Comparison of ENCODE assay signal across 10 cellular contexts in genomic region chr4:112706840-112707207, GRCh38.
DNase-seq lines count a peak whose midpoint lies in the region; ATAC-seq and TF ChIP-seq lines count a peak whose summit lies in the region.
"Had no signal": no experiment of that assay in that cellular context is flagged by ENCODE, and none has a peak within 500 bp of the region (broad histone marks: within the 10 kb centered on the region; RNA-seq: fewer than 3 reads in every experiment).

No MANE protein-coding gene starts in this region.

- ATAC-seq in HG03108 (IDR thresholded peaks at IDR 0.05; ENCODE audit: unreplicated experiment) (no peak), GM21367 (IDR thresholded peaks at IDR 0.05; ENCODE audit: unreplicated experiment) (no peak)

- peaks cover 16% of the 10 kb centered on the region for H3K4me1 Mint-ChIP-seq in activated CD4-positive, alpha-beta T cell treated with anti-CD3 and anti-CD28 coated beads, Interleukin-2, amount 10 ng/mL, durations not matched to agents 24 days and 14 days

- 8% methylated on average over 4 of the region's 4 CpGs for WGBS in hepatocyte (ENCODE audit: low lambda C conversion rate, missing lambda C conversion rate)

- H3K27me3 ChIP-seq in SJCRH30: 0 out of 2 replicates have a peak, but pooled peaks cover 3% of the 10 kb centered on the region
- H3K27me3 ChIP-seq in hepatocyte: peaks cover 71% of the 10 kb centered on the region
- H3K27me3 ChIP-seq in stomach smooth muscle (ENCODE audit: control insufficient read depth in 1 of 2, insufficient read depth in 2 of 2, low read length in 2 of 2): peaks cover 6 to 17% of the 10 kb centered on the region in 2 donors

- H3K27me3 Mint-ChIP-seq in activated CD4-positive, alpha-beta T cell treated with anti-CD3 and anti-CD28 coated beads, Interleukin-2, amount 10 ng/mL, durations not matched to agents 24 days and 14 days: peaks cover 47% of the 10 kb centered on the region

- peak overlapping the region; percentile 98 for H3K4me2 ChIP-seq in hepatocyte

- peak overlapping the region; percentile 91 for H3K4me3 Mint-ChIP-seq in activated CD4-positive, alpha-beta T cell treated with anti-CD3 and anti-CD28 coated beads, Interleukin-2, amount 10 ng/mL, durations not matched to agents 24 days and 14 days

- H4K20me1 ChIP-seq in hepatocyte (ENCODE audit: insufficient read depth, poor library complexity, severe bottlenecking): no peaks in the 10 kb centered on the region

- H3K4me1 ChIP-seq in SJCRH30: no peaks in the 10 kb centered on the region
- H3K4me1 ChIP-seq in hepatocyte (ENCODE audit: insufficient read depth): peaks cover 9% of the 10 kb centered on the region
- H3K4me1 ChIP-seq in stomach smooth muscle (ENCODE audit: control insufficient read depth, insufficient read depth, low read length): peaks cover 7% of the 10 kb centered on the region
- H3K4me1 ChIP-seq: BLaER1 had no signal

- H3K9me3 ChIP-seq in SJCRH30 (replicated peaks): no peaks in the 10 kb centered on the region; the same call in 1 of the 2 replicates
- H3K9me3 ChIP-seq in hepatocyte (ENCODE audit: low read depth): no peaks in the 10 kb centered on the region
- no peaks in the 10 kb centered on the region for H3K9me3 ChIP-seq in stomach smooth muscle (ENCODE audit: control insufficient read depth in 2 of 2, low read length in 2 of 2)
- H3K9me3 ChIP-seq: BLaER1 had no signal

- H3K27ac Mint-ChIP-seq in activated CD4-positive, alpha-beta T cell treated with anti-CD3 and anti-CD28 coated beads, Interleukin-2, amount 10 ng/mL, durations not matched to agents 24 days and 14 days: no peak overlapping the region

- intact Hi-C loops in activated CD4-positive, alpha-beta T cell treated with anti-CD3 and anti-CD28 coated beads, Interleukin-2, amount 10 ng/mL, durations not matched to agents 24 days and 14 days (cut with micrococcal nuclease): loop anchor here (2.0 to 5.0 kb wide), 3 partner anchors 28 to 190 kb away; partner anchors contain the start of gene NEUROG2

- H3K9me2 ChIP-seq in hepatocyte (replicated peaks; ENCODE audit: insufficient read depth): no peaks in the 10 kb centered on the region

- no peak for TF ChIP-seq CTCF in hepatocyte (IDR thresholded peaks at IDR 0.05; ENCODE audit: poor library complexity)

- no peak overlapping the region for H2AFZ ChIP-seq in hepatocyte

- H3K27ac ChIP-seq in SJCRH30 (no peak overlapping the region), hepatocyte (no peak overlapping the region), stomach smooth muscle (ENCODE audit: low read length) (no peak overlapping the region)
- H3K27ac ChIP-seq: BLaER1 had no signal

- peak overlapping the region; percentile 83 for H3K4me3 ChIP-seq in SJCRH30
- no peak overlapping the region for H3K4me3 ChIP-seq in hepatocyte
- peak overlapping the region; percentile 79 for H3K4me3 ChIP-seq in stomach smooth muscle (ENCODE audit: low read length in 2 of 2)

- no peaks in the 10 kb centered on the region for H3K36me3 ChIP-seq in SJCRH30
- H3K36me3 ChIP-seq in hepatocyte (replicated peaks; ENCODE audit: insufficient read depth, low read depth): no peaks in the 10 kb centered on the region
- H3K36me3 ChIP-seq in stomach smooth muscle (ENCODE audit: control insufficient read depth in 2 of 2, insufficient read depth in 2 of 2, low read length in 2 of 2): no peaks in the 10 kb centered on the region
- H3K36me3 ChIP-seq: BLaER1 had no signal

- no peaks in the 10 kb centered on the region for H3K36me3 Mint-ChIP-seq in activated CD4-positive, alpha-beta T cell treated with anti-CD3 and anti-CD28 coated beads, Interleukin-2, amount 10 ng/mL, durations not matched to agents 24 days and 14 days (ENCODE audit: low read depth)

- DNase-seq in activated CD4-positive, alpha-beta T cell treated with anti-CD3 and anti-CD28 coated beads, Interleukin-2, amount 10 ng/mL, durations not matched to agents 24 days and 14 days: no peak
- no peak for DNase-seq in activated CD4-positive, alpha-beta T cell treated with anti-CD3 and anti-CD28 coated beads, Interleukin-2, amount 50 U/mL, for 48 hours
- DNase-seq in SJCRH30 (no peak), hepatocyte (ENCODE audit: low spot score) (no peak), glomerular visceral epithelial cell (ENCODE audit: extremely low spot score) (no peak)
- DNase-seq: NCI-H146 had no signal

- no peaks in the 10 kb centered on the region for H3K79me2 ChIP-seq in hepatocyte

- no peaks in the 10 kb centered on the region for H3K9me3 Mint-ChIP-seq in activated CD4-positive, alpha-beta T cell treated with anti-CD3 and anti-CD28 coated beads, Interleukin-2, amount 10 ng/mL, durations not matched to agents 24 days and 14 days

- H3K9ac ChIP-seq in stomach smooth muscle (ENCODE audit: low read length in 2 of 2): peak overlapping the region in 1 of 2 donors; percentile 23
- H3K9ac ChIP-seq: BLaER1 had no signal
